11 cellular contexts compared by ENCODE assay signal in genomic region chr12:92603741-92604432, GRCh38.
DNase-seq lines count a peak whose midpoint lies in the region; ATAC-seq and TF ChIP-seq lines count a peak whose summit lies in the region.
"Had no signal": no experiment of that assay in that cellular context is flagged by ENCODE, and none has a peak within 500 bp of the region (broad histone marks: within the 10 kb centered on the region; RNA-seq: fewer than 3 reads in every experiment).

No MANE protein-coding gene starts in this region.

- H3K4me1 ChIP-seq in Loucy (ENCODE audit: insufficient read depth, low read length, poor library complexity, severe bottlenecking) = peaks cover 4% of the 10 kb centered on the region
- H3K4me1 ChIP-seq in mammary epithelial cell (ENCODE audit: insufficient read depth, low read length) = peaks cover 24% of the 10 kb centered on the region

- TF ChIP-seq CTCF in Loucy (conservative IDR thresholded peaks at IDR 0.05; ENCODE audit: low read length) (peak; percentile 40), mammary epithelial cell (conservative IDR thresholded peaks at IDR 0.05 in 1 of 2, IDR thresholded peaks at IDR 0.05 in 1 of 2; ENCODE audit: extremely low read depth in 1 of 2, insufficient read depth in 1 of 2, low read depth in 1 of 2, low read length in 2 of 2) (peak; percentile 8 to 16), retinal pigment epithelial cell (conservative IDR thresholded peaks at IDR 0.05; ENCODE audit: low read depth, low read length) (peak; percentile 26)

- H3K36me3 ChIP-seq in Loucy (ENCODE audit: insufficient read depth, low read length) (no peaks in the 10 kb centered on the region), mammary epithelial cell (ENCODE audit: insufficient read depth, low read length) (no peaks in the 10 kb centered on the region)
- H3K36me3 ChIP-seq: ovary had no signal

- no peak overlapping the region for H3K4me2 ChIP-seq in Loucy (ENCODE audit: low read depth, low read length, poor library complexity, severe bottlenecking)
- no peak overlapping the region for H3K4me2 ChIP-seq in mammary epithelial cell (ENCODE audit: insufficient read depth, low read depth, low read length)

- dilution Hi-C loops in mammary epithelial cell (cut with HindIII; ENCODE audit: low sequenced_read_pairs) = no loop called here

- H3K27me3 ChIP-seq in Loucy (ENCODE audit: insufficient read depth, low read length, poor library complexity, severe bottlenecking) (no peaks in the 10 kb centered on the region), mammary epithelial cell (ENCODE audit: insufficient read depth, low read length) (no peaks in the 10 kb centered on the region)
- H3K27me3 ChIP-seq: ovary had no signal

- intact Hi-C loops in mammary epithelial cell (cut with micrococcal nuclease) = no loop called here

- in situ Hi-C loops in Caki2 (cut with HindIII; ENCODE audit: low pct_unique_long_range_greater_than_20kb, low sequenced_read_pairs) = no loop called here
- in situ Hi-C loops in mammary epithelial cell (cut with MboI; ENCODE audit: low sequenced_read_pairs in 2 of 2) = no loop called here

- no peaks in the 10 kb centered on the region for H3F3A ChIP-seq in Loucy (ENCODE audit: low read depth)

- no peak for ATAC-seq in HG03457 (IDR thresholded peaks at IDR 0.05; ENCODE audit: unreplicated experiment)

- H3K79me2 ChIP-seq in Loucy (ENCODE audit: insufficient read depth, low read length) (no peaks in the 10 kb centered on the region), mammary epithelial cell (ENCODE audit: insufficient read depth, low read length) (no peaks in the 10 kb centered on the region)

- no peak overlapping the region for H3K9ac ChIP-seq in Loucy (ENCODE audit: low read depth, low read length, poor library complexity, severe bottlenecking)
- H3K9ac ChIP-seq in mammary epithelial cell (ENCODE audit: insufficient read depth, low read length) = no peak overlapping the region

- no peak overlapping the region for H2AFZ ChIP-seq in Loucy (ENCODE audit: low read length)
- H2AFZ ChIP-seq in mammary epithelial cell (ENCODE audit: low read depth, low read length) = no peak overlapping the region

- H3K9me3 ChIP-seq in Loucy (ENCODE audit: insufficient read depth, low read depth, low read length) (peaks cover 4% of the 10 kb centered on the region; the same call in 1 of the 2 replicates), mammary epithelial cell (replicated peaks; ENCODE audit: insufficient read depth, low read length) (peaks cover 19% of the 10 kb centered on the region)
- H3K9me3 ChIP-seq: ovary had no signal

- WGBS in mammary epithelial cell (ENCODE audit: low coverage, missing lambda C conversion rate) = 84% methylated on average over 2 of the region's 2 CpGs

- CTCF ChIA-PET in mammary epithelial cell (lab: Charles Lee; ENCODE audit: low non-redundant PET) = no interaction called here

- H3K4me3 ChIP-seq in Loucy (ENCODE audit: low read length, poor library complexity, severe bottlenecking) = no peak overlapping the region
- H3K4me3 ChIP-seq in mammary epithelial cell (replicated peaks in 1 of 3; ENCODE audit: insufficient read depth in 1 of 3, low read depth in 2 of 3, low read length in 3 of 3) = no peak overlapping the region
- no peak overlapping the region for H3K4me3 ChIP-seq in retinal pigment epithelial cell (ENCODE audit: low read length)
- H3K4me3 ChIP-seq: ovary had no signal

- peak overlapping the region; percentile 97 for H3K27ac ChIP-seq in mammary epithelial cell (ENCODE audit: insufficient read depth, low read depth, low read length)
- H3K27ac ChIP-seq: ovary had no signal

- H4K20me1 ChIP-seq in Loucy (ENCODE audit: insufficient read depth, low read length, poor library complexity, severe bottlenecking) (no peaks in the 10 kb centered on the region), mammary epithelial cell (ENCODE audit: insufficient read depth, low read length) (no peaks in the 10 kb centered on the region)

- H3K9me2 ChIP-seq in Loucy (replicated peaks; ENCODE audit: low read depth, low read length) = no peaks in the 10 kb centered on the region

- DNase-seq in Caki2 (ENCODE audit: low read depth) (peak; percentile 21), mammary epithelial cell (peak; percentile 75), retinal pigment epithelial cell (ENCODE audit: low read depth) (no peak), NCI-H1092 treated with DMSO at 0.1 percent for 48 hours (lab: John Stamatoyannopoulos, UW) (no peak), DMS 273 (lab: John Stamatoyannopoulos, UW; ENCODE audit: unreplicated experiment) (no peak)
- DNase-seq: amniotic stem cell; HCEC 1CT; NK-92 treated with Interleukin-12 subunit alpha and Interleukin-12 subunit beta, amount 100 ng/mL, for 24 hours; ovary had no signal

- no TSS peak for BruUV-seq in mammary epithelial cell (replicated peaks; lab: Mats Ljungman, UMichigan)

Comparison
In these comparisons a context has a peak if more than half of its experiments do, and no peak if none do; other contexts are left out.
1. DNase-seq: peak in Caki2 (single experiment) and mammary epithelial cell (single experiment); none in retinal pigment epithelial cell (single experiment), NCI-H1092 treated with DMSO at 0.1 percent for 48 hours (single experiment) and DMS 273 (single experiment).
2. Peak in every context shown above with its lines, with median percentiles within 50 percentile points of each other: CTCF ChIP-seq.